6 cellular contexts compared by ENCODE assay signal in the genomic region with DNA sequence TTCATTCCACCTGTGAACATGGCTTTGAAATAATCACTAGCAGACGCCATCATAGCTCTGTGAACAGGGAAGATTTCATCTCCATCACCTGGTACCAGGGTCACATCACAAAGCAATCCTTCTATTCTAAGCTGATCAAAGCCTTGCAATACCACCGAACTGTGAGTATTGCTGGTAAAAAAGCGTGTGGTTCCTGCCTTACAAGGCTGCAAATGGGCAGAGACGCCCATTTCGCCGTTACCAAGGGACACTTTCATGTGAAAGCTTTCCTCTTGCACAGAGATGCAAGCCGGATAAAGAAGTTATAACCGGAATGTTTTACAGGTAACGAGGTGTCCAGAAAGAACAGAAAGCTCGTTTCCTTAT. TPM values are rescaled to one million over a fixed set of nuclear protein-coding genes. Genes with fewer than 3 reads are reported as not detected.
DNase-seq lines count a peak whose midpoint lies in the region; ATAC-seq and TF ChIP-seq lines count a peak whose summit lies in the region.

No MANE protein-coding gene starts in this region.

- ATAC-seq in GM21529 (IDR thresholded peaks at IDR 0.05; ENCODE audit: unreplicated experiment): peak; percentile 12
- no peak for ATAC-seq in thoracic aorta (ENCODE audit: insufficient number of reproducible peaks, low FRiP score, low read depth)

- DNase-seq in NCI-H748 treated with DMSO at 0.1 percent for 48 hours (lab: John Stamatoyannopoulos, UW) (peak; percentile 52), foreskin fibroblast (no peak), thoracic aorta (ENCODE audit: low spot score) (no peak), Kasumi-1 (lab: John Stamatoyannopoulos, UW) (no peak)
- no peak for DNase-seq in activated effector memory CD4-positive, alpha-beta T cell treated with anti-CD3 and anti-CD28 coated beads, Interleukin-2, amount 50 U/mL, for 16 hours

- H3K4me1 ChIP-seq in thoracic aorta (ENCODE audit: control insufficient read depth in 1 of 2, low read depth in 2 of 2): peaks cover 49 to 51% of the 10 kb centered on the region in 2 donors

- peak overlapping the region; percentile 82 to 85 for H3K27ac ChIP-seq in thoracic aorta

- no peaks in the 10 kb centered on the region for H3K9me3 ChIP-seq in thoracic aorta

- H3K4me3 ChIP-seq in foreskin fibroblast (ENCODE audit: low read depth in 1 of 2, low read length in 2 of 2) (peak overlapping the region; percentile 80 to 94), thoracic aorta (peak overlapping the region; percentile 87)

- no peaks in the 10 kb centered on the region for H3K27me3 ChIP-seq in thoracic aorta (replicated peaks; ENCODE audit: insufficient read depth)

- no peaks in the 10 kb centered on the region for H3K36me3 ChIP-seq in thoracic aorta

- TF ChIP-seq CTCF in foreskin fibroblast (IDR thresholded peaks at IDR 0.05; ENCODE audit: low read depth, low read length) (no peak), thoracic aorta (IDR thresholded peaks at IDR 0.05) (no peak)

RNA-seq across cellular contexts. Expression of a gene that starts 0.6 kb away (rescaled TPM):
- 10 to 100 TPM; 14.9 to 23.4 TPM for total RNA-seq in thoracic aorta

RNA-seq across cellular contexts. Expression of a gene that starts 16.1 kb away (rescaled TPM):
- not detected for total RNA-seq in thoracic aorta

RNA-seq across cellular contexts. Expression of a gene that starts 29.5 kb away (rescaled TPM):
- 1 to 10 TPM in 1 of 2 donors, under 1 TPM in 1; 0.68 to 2.5 TPM for total RNA-seq in thoracic aorta

RNA-seq across cellular contexts. Expression of a gene that starts 33.3 kb away (rescaled TPM):
- not detected for total RNA-seq in thoracic aorta

RNA-seq across cellular contexts. Expression of a gene that starts 50.6 kb away (rescaled TPM):
- not detected for total RNA-seq in thoracic aorta
